10 cellular contexts compared by ENCODE assay signal in the genomic region with DNA sequence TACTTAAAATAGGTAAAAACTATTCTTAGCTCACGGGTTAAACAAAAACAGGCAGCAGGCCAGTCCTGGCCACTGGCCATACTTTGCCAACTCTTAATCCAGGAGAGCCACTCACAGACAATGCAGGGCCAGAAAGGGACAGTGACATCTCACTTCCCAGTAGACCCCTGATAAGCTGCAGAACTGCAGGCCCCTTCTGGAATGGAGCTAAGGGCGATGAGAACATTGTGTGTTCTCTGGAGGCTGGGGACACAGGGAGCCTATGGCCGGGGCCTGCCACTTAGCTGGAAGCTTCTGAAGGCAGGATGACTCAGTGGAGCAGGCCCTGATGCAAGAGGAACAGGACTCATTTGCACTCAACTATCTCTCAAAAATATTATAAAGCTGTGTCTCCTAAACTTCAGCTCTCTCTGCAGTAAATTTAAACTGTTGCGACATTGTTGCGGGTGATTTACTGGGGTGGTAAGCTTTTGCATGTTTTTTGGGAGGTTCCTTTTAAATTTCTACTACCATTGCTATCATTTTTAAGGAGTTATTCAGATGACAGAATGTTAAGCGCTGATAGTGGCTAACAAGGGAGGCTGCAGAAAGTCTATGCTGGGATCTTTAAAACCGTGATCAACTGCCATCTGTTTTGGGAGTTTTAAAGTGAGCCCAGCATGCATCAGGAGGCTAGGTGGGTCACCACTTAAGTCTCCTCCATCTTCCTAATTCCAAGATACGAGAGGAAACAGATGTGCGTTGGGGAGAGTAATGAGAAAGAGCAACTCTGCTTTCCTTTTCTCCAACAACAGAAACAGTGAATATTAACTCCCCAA. TPM values are rescaled to one million over a fixed set of nuclear protein-coding genes. Genes with fewer than 3 reads are reported as not detected.
DNase-seq lines count a peak whose midpoint lies in the region; ATAC-seq, FAIRE-seq and TF ChIP-seq lines count a peak whose summit lies in the region.
"Had no signal": no experiment of that assay in that cellular context is flagged by ENCODE, and none has a peak within 500 bp of the region (broad histone marks: within the 10 kb centered on the region; RNA-seq: fewer than 3 reads in every experiment).

No MANE protein-coding gene starts in this region.

- in situ Hi-C loops in brain microvascular endothelial cell (cut with HindIII; ENCODE audit: low pct_ligation_motif_present, low sequenced_read_pairs): no loop called here

- H3K4me3 Mint-ChIP-seq in effector memory CD8-positive, alpha-beta T cell: no peak overlapping the region

- no peak for ATAC-seq in HG03442 (IDR thresholded peaks at IDR 0.05; ENCODE audit: unreplicated experiment)
- ATAC-seq in effector memory CD8-positive, alpha-beta T cell (replicated peaks): no peak
- ATAC-seq in HG03045 (IDR thresholded peaks at IDR 0.05; ENCODE audit: unreplicated experiment): no peak

- H3K27me3 ChIP-seq in HL-60 (ENCODE audit: insufficient read depth, poor library complexity, severe bottlenecking) (no peaks in the 10 kb centered on the region), brain microvascular endothelial cell (replicated peaks) (no peaks in the 10 kb centered on the region), subcutaneous abdominal adipose tissue (ENCODE audit: control insufficient read depth in 5 of 5, insufficient read depth in 4 of 5, low read length in 5 of 5) (no peaks in the 10 kb centered on the region)

- no peaks in the 10 kb centered on the region for H3K9me3 ChIP-seq in subcutaneous abdominal adipose tissue (ENCODE audit: control insufficient read depth in 5 of 5, low read length in 5 of 5)

- no peaks in the 10 kb centered on the region for H3K9me3 Mint-ChIP-seq in effector memory CD8-positive, alpha-beta T cell

- H3K36me3 ChIP-seq in brain microvascular endothelial cell (replicated peaks): no peaks in the 10 kb centered on the region
- no peaks in the 10 kb centered on the region for H3K36me3 ChIP-seq in subcutaneous abdominal adipose tissue (ENCODE audit: control insufficient read depth in 5 of 5, insufficient read depth in 5 of 5, low read length in 5 of 5)

- no peak overlapping the region for H3K27ac ChIP-seq in HL-60 (replicated peaks)
- H3K27ac ChIP-seq in brain microvascular endothelial cell: peak overlapping the region; percentile 38
- H3K27ac ChIP-seq in subcutaneous abdominal adipose tissue (ENCODE audit: low read depth, low read length): peak overlapping the region; percentile 92
- H3K27ac ChIP-seq: KMS-11 had no signal

- H3K4me3 ChIP-seq in HL-60 (replicated peaks; ENCODE audit: insufficient read depth, low read length) (no peak overlapping the region), brain microvascular endothelial cell (ENCODE audit: low read depth, low read length) (no peak overlapping the region), subcutaneous abdominal adipose tissue (ENCODE audit: low read depth in 1 of 5, low read length in 5 of 5) (peak overlapping the region in 3 of 5 donors; percentile 3 to 5 (median 4))

- H3K4me1 Mint-ChIP-seq in effector memory CD8-positive, alpha-beta T cell (ENCODE audit: low read depth in 2 of 2): peaks cover 15 to 17% of the 10 kb centered on the region in 2 donors

- no peaks in the 10 kb centered on the region for H3K36me3 Mint-ChIP-seq in effector memory CD8-positive, alpha-beta T cell (ENCODE audit: insufficient read depth)

- TF ChIP-seq CTCF in HL-60 (IDR thresholded peaks at IDR 0.05; ENCODE audit: insufficient read depth, low read length): no peak
- TF ChIP-seq CTCF in brain microvascular endothelial cell (IDR thresholded peaks at IDR 0.05; ENCODE audit: low read depth, low read length, missing control alignments): no peak

- peak; percentile 60 to 65 for DNase-seq in HL-60 (ENCODE audit: low read depth in 1 of 2, low spot score in 1 of 2)
- DNase-seq in brain microvascular endothelial cell: peak; percentile 74
- peak; percentile 52 for DNase-seq in kidney tubule cell (ENCODE audit: low spot score)
- no peak for DNase-seq in GM12892 (ENCODE audit: insufficient read length)
- DNase-seq in effector memory CD8-positive, alpha-beta T cell: no peak
- DNase-seq: midbrain had no signal

- H3K27me3 Mint-ChIP-seq in effector memory CD8-positive, alpha-beta T cell: no peaks in the 10 kb centered on the region

- peak overlapping the region in 2 of 5 donors; percentile 11 to 47 for H3K9ac ChIP-seq in subcutaneous abdominal adipose tissue (ENCODE audit: low read length in 5 of 5)
- H3K9ac ChIP-seq: KMS-11 had no signal

- H3K4me1 ChIP-seq in subcutaneous abdominal adipose tissue (ENCODE audit: control insufficient read depth in 5 of 5, insufficient read depth in 5 of 5, low read length in 5 of 5): peaks cover 3 to 39% (median 32%) of the 10 kb centered on the region in 5 donors

- TF ChIP-seq POLR2A in GM12892 (IDR thresholded peaks at IDR 0.05; ENCODE audit: low read depth, low read length): no peak

- FAIRE-seq in GM12892 (lab: Jason Lieb, UNC): no peak

- no peak overlapping the region for H3K27ac Mint-ChIP-seq in effector memory CD8-positive, alpha-beta T cell

RNA-seq across cellular contexts. Expression of gene KATNAL1, which starts 33.2 kb away (rescaled TPM):
- polyA plus RNA-seq in GM12892 (2012; ENCODE audit: missing spikeins): 11.2 TPM

Comparison
In these comparisons a context has a peak if more than half of its experiments do, and no peak if none do; other contexts are left out.
1. DNase-seq: peak in HL-60 (2 of 2), brain microvascular endothelial cell (single experiment) and kidney tubule cell (single experiment); none in GM12892 (single experiment) and effector memory CD8-positive, alpha-beta T cell (0 of 3).
2. H3K4me3 ChIP-seq: peak in subcutaneous abdominal adipose tissue (3 of 5); none in HL-60 (single experiment) and brain microvascular endothelial cell (single experiment).